In the genomic region with DNA sequence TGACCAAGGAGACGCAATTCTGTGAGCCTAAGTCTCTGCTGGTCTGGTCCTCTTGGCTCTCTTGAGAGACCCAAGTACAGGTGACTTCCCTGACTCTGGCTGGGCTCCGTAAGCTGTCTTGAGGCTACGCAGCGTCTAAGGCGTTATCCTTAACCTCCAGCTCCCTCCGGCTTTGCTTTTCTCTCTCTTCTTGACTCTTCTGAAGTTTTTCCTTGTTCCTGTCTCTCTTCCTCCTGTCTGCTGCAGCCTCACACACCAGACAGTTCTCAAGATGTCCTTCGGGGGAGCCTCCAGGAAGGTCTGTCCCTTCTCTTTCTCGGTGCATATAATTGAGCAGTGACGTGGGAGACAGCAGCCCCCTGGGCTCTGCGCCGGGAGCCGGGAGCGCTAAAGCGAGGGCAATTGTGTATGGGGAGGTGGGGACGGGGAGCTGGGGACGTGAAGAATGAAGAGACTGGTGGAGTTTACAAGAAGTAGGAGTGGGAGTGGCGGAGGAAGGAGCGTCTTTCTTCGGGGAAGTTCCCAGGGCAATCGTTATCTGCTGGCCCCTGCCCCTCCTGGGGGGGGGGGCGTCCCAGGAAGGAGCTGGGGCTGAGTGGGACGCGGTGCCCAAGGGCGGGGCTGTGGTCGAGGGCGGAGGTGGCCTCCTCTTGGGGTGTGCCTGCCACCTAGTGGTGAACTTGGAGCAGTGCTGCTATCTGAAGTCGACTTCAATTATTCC, we compare ENCODE assay signal across 8 cellular contexts. TPM values are rescaled to one million over a fixed set of nuclear protein-coding genes. Genes with fewer than 3 reads are reported as not detected.
DNase-seq lines count a peak whose midpoint lies in the region; ATAC-seq and TF ChIP-seq lines count a peak whose summit lies in the region.

No MANE protein-coding gene starts in this region.

- 2% methylated on average over 27 of the region's 27 CpGs for WGBS in HUES64
- 4 to 5% methylated on average over 26 to 27 of the region's 27 CpGs for WGBS in heart right ventricle, 2 donors
- WGBS in transverse colon (ENCODE audit: low coverage in 1 of 2), 2 donors = 3 to 12% methylated on average over 8 to 27 of the region's 27 CpGs

- in situ Hi-C loops in transverse colon (cut with MboI; ENCODE audit: low pct_ligation_motif_present in 1 of 4, low pct_unique_long_range_greater_than_20kb in 1 of 4, low sequenced_read_pairs in 3 of 4) = loop anchor here in 3 of 4 donors (10.0 to 25.0 kb wide), 3 partner anchors 100 to 208 kb away; a partner anchor contains a TSS

- H3K4me1 Mint-ChIP-seq in activated naive CD8-positive, alpha-beta T cell treated with anti-CD3 and anti-CD28 coated beads, Interleukin-2, amount 50 U/mL, for 24 hours = peaks cover 15% of the 10 kb centered on the region

- H3K27ac Mint-ChIP-seq in activated naive CD8-positive, alpha-beta T cell treated with anti-CD3 and anti-CD28 coated beads, Interleukin-2, amount 50 U/mL, for 24 hours = no peak overlapping the region

- peaks cover 2% of the 10 kb centered on the region for H3K27me3 Mint-ChIP-seq in activated naive CD8-positive, alpha-beta T cell treated with anti-CD3 and anti-CD28 coated beads, Interleukin-2, amount 50 U/mL, for 24 hours

- H3K27me3 ChIP-seq in HUES64 (ENCODE audit: insufficient read depth, low read length) = peaks cover 15% of the 10 kb centered on the region; the same call in 1 of the 2 replicates
- H3K27me3 ChIP-seq in heart right ventricle = peaks cover 0 to 30% (median 7%) of the 10 kb centered on the region in 7 donors
- H3K27me3 ChIP-seq in transverse colon = no peaks in the 10 kb centered on the region

- peak; percentile 74 for TF ChIP-seq POLR2A in transverse colon (IDR thresholded peaks at IDR 0.05)

- no peaks in the 10 kb centered on the region for H3K36me3 ChIP-seq in HUES64 (ENCODE audit: insufficient read depth, low read length)
- no peaks in the 10 kb centered on the region for H3K36me3 ChIP-seq in heart right ventricle
- H3K36me3 ChIP-seq in transverse colon = no peaks in the 10 kb centered on the region

- no peaks in the 10 kb centered on the region for H3K9me3 Mint-ChIP-seq in activated naive CD8-positive, alpha-beta T cell treated with anti-CD3 and anti-CD28 coated beads, Interleukin-2, amount 50 U/mL, for 24 hours

- peaks cover 15% of the 10 kb centered on the region for H3K4me1 ChIP-seq in HUES64 (ENCODE audit: insufficient read depth, low read length)
- peaks cover 0 to 14% (median 9%) of the 10 kb centered on the region in 9 donors for H3K4me1 ChIP-seq in heart right ventricle
- peaks cover 0 to 25% (median 18%) of the 10 kb centered on the region in 4 donors for H3K4me1 ChIP-seq in transverse colon

- H3K4me3 Mint-ChIP-seq in activated naive CD8-positive, alpha-beta T cell treated with anti-CD3 and anti-CD28 coated beads, Interleukin-2, amount 50 U/mL, for 24 hours = peak overlapping the region; percentile 64

- peak; percentile 79 for ATAC-seq in activated naive CD8-positive, alpha-beta T cell treated with anti-CD3 and anti-CD28 coated beads, Interleukin-2, amount 50 U/mL, for 24 hours
- peak; percentile 87 to 93 (median 92) for ATAC-seq in heart right ventricle

- H3K4me3 ChIP-seq in HUES64 (ENCODE audit: low read length) = peak overlapping the region; percentile 63
- H3K4me3 ChIP-seq in heart right ventricle = peak overlapping the region in 9 of 10 donors; percentile 25 to 57 (median 51)
- H3K4me3 ChIP-seq in transverse colon = peak overlapping the region; percentile 22 to 73 (median 45)

- DNase-seq in COLO829 (ENCODE audit: low spot score) (peak; percentile 78), GM20000 (ENCODE audit: low spot score) (peak; percentile 79), SW 1271 (lab: John Stamatoyannopoulos, UW) (peak; percentile 11 to 44), heart right ventricle (peak; percentile 67 to 74), posterior cingulate gyrus (peak; percentile 44 to 94 (median 66)), transverse colon (peak; percentile 92)
- DNase-seq in activated naive CD8-positive, alpha-beta T cell treated with anti-CD3 and anti-CD28 coated beads, Interleukin-2, amount 50 U/mL, for 24 hours = peak; percentile 73

- H3K36me3 Mint-ChIP-seq in activated naive CD8-positive, alpha-beta T cell treated with anti-CD3 and anti-CD28 coated beads, Interleukin-2, amount 50 U/mL, for 24 hours (ENCODE audit: low read depth) = no peaks in the 10 kb centered on the region

- 0 out of 2 replicates have a peak overlapping the region, but pooled peaks have one; percentile 2 for H3K9ac ChIP-seq in HUES64 (ENCODE audit: low read depth, low read length)

- TF ChIP-seq CTCF in GM20000 (IDR thresholded peaks at IDR 0.05; ENCODE audit: extremely low read depth, missing control alignments) = peak; percentile 75
- peak; percentile 88 to 96 (median 94) for TF ChIP-seq CTCF in heart right ventricle (IDR thresholded peaks at IDR 0.05)
- TF ChIP-seq CTCF in transverse colon (IDR thresholded peaks at IDR 0.05) = peak; percentile 92 to 99 (median 98)

- intact Hi-C loops in heart right ventricle (cut with DNase I) = loop anchor here (1.0 to 5.0 kb wide), 7 partner anchors 93 to 199 kb away; no protein-coding TSS in a partner anchor
- intact Hi-C loops in posterior cingulate gyrus (cut with DNase I) = loop anchor here (2.0 to 5.0 kb wide), 2 partner anchors 108 to 198 kb away; no protein-coding TSS in a partner anchor
- intact Hi-C loops in transverse colon (cut with DNase I; ENCODE audit: low total_unique reads) = no loop called here

- peak; percentile 6 for TF ChIP-seq EP300 in transverse colon (IDR thresholded peaks at IDR 0.05; ENCODE audit: low read depth)

- no peak overlapping the region for H3K27ac ChIP-seq in HUES64 (ENCODE audit: low read depth, low read length)
- H3K27ac ChIP-seq in heart right ventricle = no peak overlapping the region
- peak overlapping the region; percentile 82 to 92 (median 86) for H3K27ac ChIP-seq in transverse colon

- H3K9me3 ChIP-seq in HUES64 (ENCODE audit: insufficient read depth, low read depth, low read length) = no peaks in the 10 kb centered on the region
- H3K9me3 ChIP-seq in heart right ventricle = peaks cover 0 to 11% (median 0%) of the 10 kb centered on the region in 11 donors
- no peaks in the 10 kb centered on the region for H3K9me3 ChIP-seq in transverse colon

RNA-seq across cellular contexts. Expression of a gene that starts 6.9 kb away (rescaled TPM):
- 0.05 TPM for polyA plus RNA-seq in HUES64 (2013, experiment 1 of 2)
- polyA plus RNA-seq in HUES64 (2013, experiment 2 of 2) = not detected
- total RNA-seq in heart right ventricle (not detected), transverse colon (1 to 10 TPM in 3 of 4 donors, not detected in 1; 2.4 to 6.4 (median 2.5) TPM)
- not detected for polyA plus RNA-seq in heart right ventricle

RNA-seq across cellular contexts. Expression of a gene that starts 40.9 kb away (rescaled TPM):
- polyA plus RNA-seq in HUES64 (2013, experiment 1 of 2) = not detected
- not detected for polyA plus RNA-seq in HUES64 (2013, experiment 2 of 2)
- not detected for total RNA-seq in heart right ventricle
- polyA plus RNA-seq in heart right ventricle = not detected
- 10 to 100 TPM; 34.4 to 66.5 (median 42.5) TPM for total RNA-seq in transverse colon

Comparison
In these comparisons a context has a peak if more than half of its experiments do, and no peak if none do; other contexts are left out.
1. DNase-seq: peak in every context shown above with its lines; median percentile 92 in transverse colon; 79 in GM20000; 78 in COLO829; 73 in activated naive CD8-positive, alpha-beta T cell treated with anti-CD3 and anti-CD28 coated beads, Interleukin-2, amount 50 U/mL, for 24 hours; 70 in heart right ventricle; 66 in posterior cingulate gyrus; 28 in SW 1271.
2. H3K27ac ChIP-seq: peak in transverse colon (4 of 4); none in HUES64 (single experiment) and heart right ventricle (0 of 10).
3. RNA of a gene that starts 40.9 kb away (total RNA-seq): 34.4 to 66.5 TPM in transverse colon; not detected in heart right ventricle; every median in the first group is over 10 times any median in the second.
4. Peak in every context shown above with its lines, with median percentiles within 50 percentile points of each other: CTCF ChIP-seq and H3K4me3 ChIP-seq.